ENCODE assay signal across 1 cellular context in the genomic region with DNA sequence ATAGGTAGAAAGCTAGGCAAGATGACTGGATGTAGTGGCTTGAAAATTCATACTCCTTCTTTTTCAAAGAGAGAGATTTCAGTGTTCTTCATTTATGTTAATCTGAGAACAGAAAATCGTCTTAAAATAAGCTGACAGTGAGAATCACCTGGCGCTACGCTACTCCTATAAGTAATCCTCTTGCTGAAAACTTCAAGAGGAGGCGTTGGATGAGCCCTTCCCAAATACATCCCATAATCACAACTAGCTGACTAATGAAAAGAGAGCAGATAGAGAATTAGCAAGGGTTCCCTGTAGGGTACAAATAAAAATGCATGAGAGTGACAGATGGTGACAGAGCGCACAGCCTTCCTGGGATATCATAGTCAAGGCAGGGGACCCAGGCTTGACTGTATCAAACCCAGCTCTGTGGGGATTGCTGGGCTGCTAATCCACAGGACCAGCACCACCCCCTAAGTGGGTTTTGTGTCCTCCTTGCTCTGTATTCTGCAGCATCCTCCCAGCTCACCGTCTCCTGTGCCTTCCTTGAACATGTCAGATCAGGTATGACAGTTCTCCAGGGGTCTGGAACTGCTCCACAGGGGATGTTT.
TF ChIP-seq lines count a peak whose summit lies in the region.

No MANE protein-coding gene starts in this region.

TF ChIP-seq in HepG2, 621 proteins besides CTCF, POLR2A, EP300 and RAD21 (continued from another document):
- TF ChIP-seq ZFP1 (CRISPR knock-in tag; IDR thresholded peaks at IDR 0.05): no peak
- TF ChIP-seq AGO1 (IDR thresholded peaks at IDR 0.05; ENCODE audit: low read depth, low read length, poor library complexity, severe bottlenecking): no peak
TF ChIP-seq in HepG2: peak in this region for 0.
